Comparison of ENCODE assay signal across 1 cellular context in the genomic region with DNA sequence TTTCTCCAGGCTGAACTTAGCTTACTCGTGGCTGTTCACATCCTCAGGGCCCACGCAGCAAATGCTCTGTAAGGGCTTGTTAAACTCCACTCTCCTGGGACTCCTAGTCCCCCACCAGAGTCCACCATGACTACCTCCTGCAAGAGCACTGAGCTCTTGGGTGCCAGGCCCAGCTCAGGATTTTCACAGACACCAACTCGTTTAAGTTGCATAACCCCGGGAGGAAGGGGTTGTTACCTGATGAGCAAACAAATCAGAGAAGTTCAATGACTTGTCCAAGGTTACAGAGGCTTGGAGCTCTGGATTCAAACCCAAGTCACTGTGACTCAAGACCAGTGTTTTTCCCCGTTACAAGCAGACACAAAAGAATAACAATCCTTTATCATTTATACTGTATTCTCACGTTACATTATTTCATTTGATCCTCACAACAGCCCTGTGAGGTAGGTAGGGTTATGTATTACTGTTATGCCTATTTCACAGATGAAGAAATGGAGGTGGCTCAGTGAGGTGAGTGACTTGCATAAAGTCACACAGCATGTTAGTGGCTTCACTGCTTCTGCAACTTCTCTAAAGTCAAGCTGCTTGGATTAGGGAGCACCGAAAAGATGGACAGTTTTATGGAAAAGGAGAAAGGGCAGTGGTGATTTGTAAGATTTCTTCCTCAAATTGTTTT.
TF ChIP-seq lines count a peak whose summit lies in the region.

No MANE protein-coding gene starts in this region.

TF ChIP-seq in HepG2, 621 proteins besides CTCF, POLR2A, EP300 and RAD21 (continued from another document and continues in another):
- TF ChIP-seq, protein P1, sequence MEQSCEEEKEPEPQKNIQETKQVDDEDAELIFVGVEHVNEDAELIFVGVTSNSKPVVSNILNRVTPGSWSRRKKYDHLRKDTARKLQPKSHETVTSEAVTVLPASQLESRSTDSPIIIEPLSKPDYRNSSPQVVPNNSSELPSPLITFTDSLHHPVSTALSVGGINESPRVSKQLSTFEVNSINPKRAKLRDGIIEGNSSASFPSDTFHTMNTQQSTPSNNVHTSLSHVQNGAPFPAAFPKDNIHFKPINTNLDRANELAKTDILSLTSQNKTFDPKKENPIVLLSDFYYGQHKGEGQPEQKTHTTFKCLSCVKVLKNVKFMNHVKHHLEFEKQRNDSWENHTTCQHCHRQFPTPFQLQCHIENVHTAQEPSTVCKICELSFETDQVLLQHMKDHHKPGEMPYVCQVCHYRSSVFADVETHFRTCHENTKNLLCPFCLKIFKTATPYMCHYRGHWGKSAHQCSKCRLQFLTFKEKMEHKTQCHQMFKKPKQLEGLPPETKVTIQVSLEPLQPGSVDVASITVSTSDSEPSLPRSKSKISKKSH (CRISPR knock-in tag; IDR thresholded peaks at IDR 0.05; ENCODE audit: borderline replicate concordance): no peak
- TF ChIP-seq FOXK1 (CRISPR knock-in tag; IDR thresholded peaks at IDR 0.05; ENCODE audit: borderline replicate concordance, low read depth) (no peak; the same call in 1 of the 2 replicates), GATAD1 (CRISPR knock-in tag; IDR thresholded peaks at IDR 0.05) (peak; percentile 29; the same call in 1 of the 2 replicates), PHB2 (IDR thresholded peaks at IDR 0.05; ENCODE audit: partially characterized antibody) (no peak), NFYB (CRISPR knock-in tag; IDR thresholded peaks at IDR 0.05) (no peak), PHF8 (CRISPR knock-in tag; IDR thresholded peaks at IDR 0.05) (no peak), MEF2D (CRISPR knock-in tag; IDR thresholded peaks at IDR 0.05) (0 out of 2 replicates have a peak, but pooled peaks have one; percentile 13), KDM6A (CRISPR knock-in tag; IDR thresholded peaks at IDR 0.05; ENCODE audit: low read depth) (no peak), HOXA9 (CRISPR knock-in tag; IDR thresholded peaks at IDR 0.05; ENCODE audit: borderline replicate concordance) (no peak), SMAD3 (CRISPR knock-in tag; IDR thresholded peaks at IDR 0.05) (0 out of 2 replicates have a peak, but pooled peaks have one; percentile 33), ZNF644 (CRISPR knock-in tag; IDR thresholded peaks at IDR 0.05; ENCODE audit: low read depth) (no peak), KDM2A (CRISPR knock-in tag; IDR thresholded peaks at IDR 0.05; ENCODE audit: borderline replicate concordance, low read depth) (peak; percentile 43; the same call in 1 of the 2 replicates), ZBTB7A (CRISPR knock-in tag; IDR thresholded peaks at IDR 0.05) (no peak), NCOA2 (CRISPR knock-in tag; IDR thresholded peaks at IDR 0.05) (peak; percentile 74), SP140L (CRISPR knock-in tag; IDR thresholded peaks at IDR 0.05; ENCODE audit: borderline replicate concordance) (no peak), MTF2 (CRISPR knock-in tag; IDR thresholded peaks at IDR 0.05; ENCODE audit: borderline replicate concordance) (no peak), ZNF776 (CRISPR knock-in tag; IDR thresholded peaks at IDR 0.05) (no peak), ZKSCAN5 (CRISPR knock-in tag; IDR thresholded peaks at IDR 0.05) (no peak), ZSCAN30 (CRISPR knock-in tag; IDR thresholded peaks at IDR 0.05) (no peak), ATF7-NPFF (CRISPR knock-in tag; IDR thresholded peaks at IDR 0.05; ENCODE audit: low read depth) (no peak), PAX8 (CRISPR knock-in tag; IDR thresholded peaks at IDR 0.05; ENCODE audit: borderline replicate concordance) (no peak), TBL1XR1 (IDR thresholded peaks at IDR 0.05; ENCODE audit: borderline replicate concordance, low read length, partially characterized antibody) (peak; percentile 50), ZNF232 (CRISPR knock-in tag; IDR thresholded peaks at IDR 0.05; ENCODE audit: borderline replicate concordance) (no peak), RFXAP (CRISPR knock-in tag; IDR thresholded peaks at IDR 0.05; ENCODE audit: borderline replicate concordance) (no peak), KLF13 (CRISPR knock-in tag; IDR thresholded peaks at IDR 0.05) (no peak), ZFP62 (CRISPR knock-in tag; IDR thresholded peaks at IDR 0.05) (no peak), MBD4 (IDR thresholded peaks at IDR 0.05; ENCODE audit: borderline replicate concordance, low read length) (no peak), SOX5 (CRISPR knock-in tag; IDR thresholded peaks at IDR 0.05; ENCODE audit: borderline replicate concordance) (peak; percentile 74; the same call in 1 of the 2 replicates), NR2F6 (IDR thresholded peaks at IDR 0.05) (no peak), NR2F6 (CRISPR knock-in tag; IDR thresholded peaks at IDR 0.05) (peak; percentile 33; the same call in 1 of the 2 replicates), ZNF598 (CRISPR knock-in tag; IDR thresholded peaks at IDR 0.05; ENCODE audit: borderline replicate concordance) (no peak), ZNF839 (CRISPR knock-in tag; IDR thresholded peaks at IDR 0.05; ENCODE audit: borderline replicate concordance) (no peak), IRF2 (CRISPR knock-in tag; IDR thresholded peaks at IDR 0.05) (peak; percentile 49; the same call in 1 of the 2 replicates), TAF15 (IDR thresholded peaks at IDR 0.05; ENCODE audit: low read depth, low read length, poor library complexity, severe bottlenecking) (no peak), ZNF552 (CRISPR knock-in tag; IDR thresholded peaks at IDR 0.05; ENCODE audit: borderline replicate concordance) (no peak), ZNF615 (CRISPR knock-in tag; IDR thresholded peaks at IDR 0.05; ENCODE audit: borderline replicate concordance) (no peak), PHF5A (CRISPR knock-in tag; IDR thresholded peaks at IDR 0.05; ENCODE audit: low read depth, unreplicated experiment) (no peak)
- TF ChIP-seq, protein P2, sequence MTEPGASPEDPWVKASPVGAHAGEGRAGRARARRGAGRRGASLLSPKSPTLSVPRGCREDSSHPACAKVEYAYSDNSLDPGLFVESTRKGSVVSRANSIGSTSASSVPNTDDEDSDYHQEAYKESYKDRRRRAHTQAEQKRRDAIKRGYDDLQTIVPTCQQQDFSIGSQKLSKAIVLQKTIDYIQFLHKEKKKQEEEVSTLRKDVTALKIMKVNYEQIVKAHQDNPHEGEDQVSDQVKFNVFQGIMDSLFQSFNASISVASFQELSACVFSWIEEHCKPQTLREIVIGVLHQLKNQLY (CRISPR knock-in tag; IDR thresholded peaks at IDR 0.05): no peak
- TF ChIP-seq, protein P3, sequence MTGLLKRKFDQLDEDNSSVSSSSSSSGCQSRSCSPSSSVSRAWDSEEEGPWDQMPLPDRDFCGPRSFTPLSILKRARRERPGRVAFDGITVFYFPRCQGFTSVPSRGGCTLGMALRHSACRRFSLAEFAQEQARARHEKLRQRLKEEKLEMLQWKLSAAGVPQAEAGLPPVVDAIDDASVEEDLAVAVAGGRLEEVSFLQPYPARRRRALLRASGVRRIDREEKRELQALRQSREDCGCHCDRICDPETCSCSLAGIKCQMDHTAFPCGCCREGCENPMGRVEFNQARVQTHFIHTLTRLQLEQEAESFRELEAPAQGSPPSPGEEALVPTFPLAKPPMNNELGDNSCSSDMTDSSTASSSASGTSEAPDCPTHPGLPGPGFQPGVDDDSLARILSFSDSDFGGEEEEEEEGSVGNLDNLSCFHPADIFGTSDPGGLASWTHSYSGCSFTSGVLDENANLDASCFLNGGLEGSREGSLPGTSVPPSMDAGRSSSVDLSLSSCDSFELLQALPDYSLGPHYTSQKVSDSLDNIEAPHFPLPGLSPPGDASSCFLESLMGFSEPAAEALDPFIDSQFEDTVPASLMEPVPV (CRISPR knock-in tag; IDR thresholded peaks at IDR 0.05): no peak
- TF ChIP-seq, protein P4, sequence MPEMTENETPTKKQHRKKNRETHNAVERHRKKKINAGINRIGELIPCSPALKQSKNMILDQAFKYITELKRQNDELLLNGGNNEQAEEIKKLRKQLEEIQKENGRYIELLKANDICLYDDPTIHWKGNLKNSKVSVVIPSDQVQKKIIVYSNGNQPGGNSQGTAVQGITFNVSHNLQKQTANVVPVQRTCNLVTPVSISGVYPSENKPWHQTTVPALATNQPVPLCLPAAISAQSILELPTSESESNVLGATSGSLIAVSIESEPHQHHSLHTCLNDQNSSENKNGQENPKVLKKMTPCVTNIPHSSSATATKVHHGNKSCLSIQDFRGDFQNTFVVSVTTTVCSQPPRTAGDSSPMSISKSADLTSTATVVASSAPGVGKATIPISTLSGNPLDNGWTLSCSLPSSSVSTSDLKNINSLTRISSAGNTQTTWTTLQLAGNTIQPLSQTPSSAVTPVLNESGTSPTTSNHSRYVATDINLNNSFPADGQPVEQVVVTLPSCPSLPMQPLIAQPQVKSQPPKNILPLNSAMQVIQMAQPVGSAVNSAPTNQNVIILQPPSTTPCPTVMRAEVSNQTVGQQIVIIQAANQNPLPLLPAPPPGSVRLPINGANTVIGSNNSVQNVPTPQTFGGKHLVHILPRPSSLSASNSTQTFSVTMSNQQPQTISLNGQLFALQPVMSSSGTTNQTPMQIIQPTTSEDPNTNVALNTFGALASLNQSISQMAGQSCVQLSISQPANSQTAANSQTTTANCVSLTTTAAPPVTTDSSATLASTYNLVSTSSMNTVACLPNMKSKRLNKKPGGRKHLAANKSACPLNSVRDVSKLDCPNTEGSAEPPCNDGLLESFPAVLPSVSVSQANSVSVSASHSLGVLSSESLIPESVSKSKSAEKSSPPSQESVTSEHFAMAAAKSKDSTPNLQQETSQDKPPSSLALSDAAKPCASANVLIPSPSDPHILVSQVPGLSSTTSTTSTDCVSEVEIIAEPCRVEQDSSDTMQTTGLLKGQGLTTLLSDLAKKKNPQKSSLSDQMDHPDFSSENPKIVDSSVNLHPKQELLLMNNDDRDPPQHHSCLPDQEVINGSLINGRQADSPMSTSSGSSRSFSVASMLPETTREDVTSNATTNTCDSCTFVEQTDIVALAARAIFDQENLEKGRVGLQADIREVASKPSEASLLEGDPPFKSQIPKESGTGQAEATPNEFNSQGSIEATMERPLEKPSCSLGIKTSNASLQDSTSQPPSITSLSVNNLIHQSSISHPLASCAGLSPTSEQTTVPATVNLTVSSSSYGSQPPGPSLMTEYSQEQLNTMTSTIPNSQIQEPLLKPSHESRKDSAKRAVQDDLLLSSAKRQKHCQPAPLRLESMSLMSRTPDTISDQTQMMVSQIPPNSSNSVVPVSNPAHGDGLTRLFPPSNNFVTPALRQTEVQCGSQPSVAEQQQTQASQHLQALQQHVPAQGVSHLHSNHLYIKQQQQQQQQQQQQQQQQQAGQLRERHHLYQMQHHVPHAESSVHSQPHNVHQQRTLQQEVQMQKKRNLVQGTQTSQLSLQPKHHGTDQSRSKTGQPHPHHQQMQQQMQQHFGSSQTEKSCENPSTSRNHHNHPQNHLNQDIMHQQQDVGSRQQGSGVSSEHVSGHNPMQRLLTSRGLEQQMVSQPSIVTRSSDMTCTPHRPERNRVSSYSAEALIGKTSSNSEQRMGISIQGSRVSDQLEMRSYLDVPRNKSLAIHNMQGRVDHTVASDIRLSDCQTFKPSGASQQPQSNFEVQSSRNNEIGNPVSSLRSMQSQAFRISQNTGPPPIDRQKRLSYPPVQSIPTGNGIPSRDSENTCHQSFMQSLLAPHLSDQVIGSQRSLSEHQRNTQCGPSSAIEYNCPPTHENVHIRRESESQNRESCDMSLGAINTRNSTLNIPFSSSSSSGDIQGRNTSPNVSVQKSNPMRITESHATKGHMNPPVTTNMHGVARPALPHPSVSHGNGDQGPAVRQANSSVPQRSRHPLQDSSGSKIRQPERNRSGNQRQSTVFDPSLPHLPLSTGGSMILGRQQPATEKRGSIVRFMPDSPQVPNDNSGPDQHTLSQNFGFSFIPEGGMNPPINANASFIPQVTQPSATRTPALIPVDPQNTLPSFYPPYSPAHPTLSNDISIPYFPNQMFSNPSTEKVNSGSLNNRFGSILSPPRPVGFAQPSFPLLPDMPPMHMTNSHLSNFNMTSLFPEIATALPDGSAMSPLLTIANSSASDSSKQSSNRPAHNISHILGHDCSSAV (CRISPR knock-in tag; IDR thresholded peaks at IDR 0.05; ENCODE audit: borderline replicate concordance): no peak
- TF ChIP-seq, protein P5, sequence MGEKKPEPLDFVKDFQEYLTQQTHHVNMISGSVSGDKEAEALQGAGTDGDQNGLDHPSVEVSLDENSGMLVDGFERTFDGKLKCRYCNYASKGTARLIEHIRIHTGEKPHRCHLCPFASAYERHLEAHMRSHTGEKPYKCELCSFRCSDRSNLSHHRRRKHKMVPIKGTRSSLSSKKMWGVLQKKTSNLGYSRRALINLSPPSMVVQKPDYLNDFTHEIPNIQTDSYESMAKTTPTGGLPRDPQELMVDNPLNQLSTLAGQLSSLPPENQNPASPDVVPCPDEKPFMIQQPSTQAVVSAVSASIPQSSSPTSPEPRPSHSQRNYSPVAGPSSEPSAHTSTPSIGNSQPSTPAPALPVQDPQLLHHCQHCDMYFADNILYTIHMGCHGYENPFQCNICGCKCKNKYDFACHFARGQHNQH (CRISPR knock-in tag; IDR thresholded peaks at IDR 0.05): peak; percentile 47; the same call in 1 of the 2 replicates
- TF ChIP-seq, protein P6, sequence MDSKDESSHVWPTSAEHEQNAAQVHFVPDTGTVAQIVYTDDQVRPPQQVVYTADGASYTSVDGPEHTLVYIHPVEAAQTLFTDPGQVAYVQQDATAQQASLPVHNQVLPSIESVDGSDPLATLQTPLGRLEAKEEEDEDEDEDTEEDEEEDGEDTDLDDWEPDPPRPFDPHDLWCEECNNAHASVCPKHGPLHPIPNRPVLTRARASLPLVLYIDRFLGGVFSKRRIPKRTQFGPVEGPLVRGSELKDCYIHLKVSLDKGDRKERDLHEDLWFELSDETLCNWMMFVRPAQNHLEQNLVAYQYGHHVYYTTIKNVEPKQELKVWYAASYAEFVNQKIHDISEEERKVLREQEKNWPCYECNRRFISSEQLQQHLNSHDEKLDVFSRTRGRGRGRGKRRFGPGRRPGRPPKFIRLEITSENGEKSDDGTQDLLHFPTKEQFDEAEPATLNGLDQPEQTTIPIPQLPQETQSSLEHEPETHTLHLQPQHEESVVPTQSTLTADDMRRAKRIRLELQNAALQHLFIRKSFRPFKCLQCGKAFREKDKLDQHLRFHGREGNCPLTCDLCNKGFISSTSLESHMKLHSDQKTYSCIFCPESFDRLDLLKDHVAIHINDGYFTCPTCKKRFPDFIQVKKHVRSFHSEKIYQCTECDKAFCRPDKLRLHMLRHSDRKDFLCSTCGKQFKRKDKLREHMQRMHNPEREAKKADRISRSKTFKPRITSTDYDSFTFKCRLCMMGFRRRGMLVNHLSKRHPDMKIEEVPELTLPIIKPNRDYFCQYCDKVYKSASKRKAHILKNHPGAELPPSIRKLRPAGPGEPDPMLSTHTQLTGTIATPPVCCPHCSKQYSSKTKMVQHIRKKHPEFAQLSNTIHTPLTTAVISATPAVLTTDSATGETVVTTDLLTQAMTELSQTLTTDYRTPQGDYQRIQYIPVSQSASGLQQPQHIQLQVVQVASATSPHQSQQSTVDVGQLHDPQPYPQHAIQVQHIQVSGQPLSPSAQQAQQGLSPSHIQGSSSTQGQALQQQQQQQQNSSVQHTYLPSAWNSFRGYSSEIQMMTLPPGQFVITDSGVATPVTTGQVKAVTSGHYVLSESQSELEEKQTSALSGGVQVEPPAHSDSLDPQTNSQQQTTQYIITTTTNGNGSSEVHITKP (CRISPR knock-in tag; IDR thresholded peaks at IDR 0.05; ENCODE audit: low read depth): no peak
- TF ChIP-seq, protein P7, sequence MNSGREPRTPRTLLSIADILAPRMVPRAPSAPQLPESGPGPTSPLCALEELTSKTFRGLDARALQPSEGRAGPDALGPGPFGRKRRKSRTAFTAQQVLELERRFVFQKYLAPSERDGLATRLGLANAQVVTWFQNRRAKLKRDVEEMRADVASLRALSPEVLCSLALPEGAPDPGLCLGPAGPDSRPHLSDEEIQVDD (CRISPR knock-in tag; IDR thresholded peaks at IDR 0.05; ENCODE audit: borderline replicate concordance): no peak
- TF ChIP-seq, protein P8, sequence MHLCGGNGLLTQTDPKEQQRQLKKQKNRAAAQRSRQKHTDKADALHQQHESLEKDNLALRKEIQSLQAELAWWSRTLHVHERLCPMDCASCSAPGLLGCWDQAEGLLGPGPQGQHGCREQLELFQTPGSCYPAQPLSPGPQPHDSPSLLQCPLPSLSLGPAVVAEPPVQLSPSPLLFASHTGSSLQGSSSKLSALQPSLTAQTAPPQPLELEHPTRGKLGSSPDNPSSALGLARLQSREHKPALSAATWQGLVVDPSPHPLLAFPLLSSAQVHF (CRISPR knock-in tag; IDR thresholded peaks at IDR 0.05): no peak
